ENCODE assay signal across 26 cellular contexts in genomic region chr11:1371377-1371776, GRCh38.
"Had no signal": no experiment of that assay in that cellular context is flagged by ENCODE, and none has a peak within 500 bp of the region (broad histone marks: within the 10 kb centered on the region; RNA-seq: fewer than 3 reads in every experiment).

No MANE protein-coding gene starts in this region.

- ATAC-seq: psoas muscle; right lobe of liver; stimulated activated effector memory CD8-positive, alpha-beta T cell treated with anti-CD3 and anti-CD28 coated beads, Interleukin-12 subunit alpha, Interleukin-12 subunit beta, amount 100 ng/mL, for 72 hours; stimulated activated naive B cell treated with anti-CD40 and anti-IgM and Interleukin-4, amounts not matched to agents 10 μg/mL and 1 μg/mL and 100 μg/mL, for 72 hours had no signal

- H3K9me3 ChIP-seq: ovary, psoas muscle, right lobe of liver, thoracic aorta, thyroid gland, vagina had no signal

- H3K4me1 Mint-ChIP-seq: neural crest cell; stimulated activated effector memory CD8-positive, alpha-beta T cell treated with anti-CD3 and anti-CD28 coated beads, Interleukin-12 subunit alpha, Interleukin-12 subunit beta, amount 100 ng/mL, for 72 hours; stimulated activated naive B cell treated with anti-CD40 and anti-IgM and Interleukin-4, amounts not matched to agents 10 μg/mL and 1 μg/mL and 100 μg/mL, for 72 hours had no signal

- H3K4me1 ChIP-seq: parathyroid adenoma, psoas muscle, right lobe of liver, sigmoid colon, stomach, thyroid gland, tibial nerve, upper lobe of left lung, vagina had no signal

- H3K27me3 Mint-ChIP-seq: stimulated activated naive CD8-positive, alpha-beta T cell treated with anti-CD3 and anti-CD28 coated beads, Interleukin-15, Interleukin-2, amounts not matched to agents 100 ng/mL and 50 ng/mL, for 24 hours had no signal

- H2AFZ ChIP-seq: parathyroid adenoma had no signal

- H3K27ac Mint-ChIP-seq: natural killer cell treated with Interleukin-12 subunit alpha and Interleukin-12 subunit beta and Interleukin-15 and Interleukin-18, amount 100 ng/mL, for 72 hours; nephron progenitor cell; progenitor cell of endocrine pancreas; stimulated activated effector memory CD8-positive, alpha-beta T cell treated with anti-CD3 and anti-CD28 coated beads, Interleukin-12 subunit alpha, Interleukin-12 subunit beta, amount 100 ng/mL, for 72 hours; stimulated activated naive B cell treated with anti-CD40 and anti-IgM and Interleukin-4, amounts not matched to agents 10 μg/mL and 1 μg/mL and 100 μg/mL, for 72 hours; stimulated activated naive CD8-positive, alpha-beta T cell treated with anti-CD3 and anti-CD28 coated beads, Interleukin-15, Interleukin-2, amounts not matched to agents 100 ng/mL and 50 ng/mL, for 24 hours had no signal

- H3K4me3 Mint-ChIP-seq: natural killer cell treated with Interleukin-12 subunit alpha and Interleukin-12 subunit beta and Interleukin-15 and Interleukin-18, amount 100 ng/mL, for 72 hours; nephron progenitor cell; neural crest cell; stimulated activated effector memory CD8-positive, alpha-beta T cell treated with anti-CD3 and anti-CD28 coated beads, Interleukin-12 subunit alpha, Interleukin-12 subunit beta, amount 100 ng/mL, for 72 hours; stimulated activated naive B cell treated with anti-CD40 and anti-IgM and Interleukin-4, amounts not matched to agents 10 μg/mL and 1 μg/mL and 100 μg/mL, for 72 hours; stimulated activated naive CD8-positive, alpha-beta T cell treated with anti-CD3 and anti-CD28 coated beads, Interleukin-15, Interleukin-2, amounts not matched to agents 100 ng/mL and 50 ng/mL, for 24 hours had no signal

- H3K27me3 ChIP-seq: ovary, right lobe of liver, thyroid gland, tibial nerve, upper lobe of left lung, vagina had no signal

- H3K36me3 ChIP-seq: ovary, right lobe of liver, sigmoid colon, stomach, thoracic aorta, thyroid gland, tibial nerve, upper lobe of left lung, vagina had no signal

- DNase-seq: nephron progenitor cell; occipital lobe; ovary; psoas muscle; right lobe of liver; sigmoid colon; small intestine; stimulated activated CD4-positive, alpha-beta T cell treated with anti-CD3 and anti-CD28 coated beads, Interleukin-15, amount 100 ng/mL, for 24 hours; stimulated activated CD4-positive, alpha-beta T cell treated with anti-CD3 and anti-CD28 coated beads, Interleukin-2, amount 100 ng/mL, for 24 hours; stimulated activated CD4-positive, alpha-beta T cell treated with anti-CD3 and anti-CD28 coated beads, Interleukin-2, amount 100 ng/mL, for 48 hours; stimulated activated CD4-positive, alpha-beta T cell treated with anti-CD3 and anti-CD28 coated beads, Interleukin-4, amount 100 ng/mL, for 24 hours; stimulated activated naive B cell treated with anti-CD40 and anti-IgM and Interleukin-4, amounts not matched to agents 10 μg/mL and 1 μg/mL and 100 μg/mL, for 72 hours; stimulated activated naive CD4-positive, alpha-beta T cell treated with Interleukin-2 at 50 U/mL for 16 hours; stomach; thyroid gland; trophoblast cell; upper lobe of left lung had no signal

- H3K9me3 Mint-ChIP-seq: natural killer cell treated with Interleukin-12 subunit alpha and Interleukin-12 subunit beta and Interleukin-15 and Interleukin-18, amount 100 ng/mL, for 72 hours; stimulated activated effector memory CD8-positive, alpha-beta T cell treated with anti-CD3 and anti-CD28 coated beads, Interleukin-12 subunit alpha, Interleukin-12 subunit beta, amount 100 ng/mL, for 72 hours had no signal

- H3K4me3 ChIP-seq: ovary, psoas muscle, right lobe of liver, sigmoid colon, stomach, thoracic aorta, thyroid gland, tibial nerve, upper lobe of left lung, vagina had no signal

- H3K79me2 ChIP-seq: parathyroid adenoma had no signal

- H3K27ac ChIP-seq: ovary, parathyroid adenoma, psoas muscle, right lobe of liver, sigmoid colon, stomach, thoracic aorta, thyroid gland, tibial nerve, upper lobe of left lung, vagina had no signal

- H3K9ac ChIP-seq: parathyroid adenoma had no signal

- H3K36me3 Mint-ChIP-seq: natural killer cell treated with Interleukin-12 subunit alpha and Interleukin-12 subunit beta and Interleukin-15 and Interleukin-18, amount 100 ng/mL, for 72 hours; stimulated activated effector memory CD8-positive, alpha-beta T cell treated with anti-CD3 and anti-CD28 coated beads, Interleukin-12 subunit alpha, Interleukin-12 subunit beta, amount 100 ng/mL, for 72 hours had no signal
